Comparison of ENCODE assay signal across 1 cellular context in the genomic region with DNA sequence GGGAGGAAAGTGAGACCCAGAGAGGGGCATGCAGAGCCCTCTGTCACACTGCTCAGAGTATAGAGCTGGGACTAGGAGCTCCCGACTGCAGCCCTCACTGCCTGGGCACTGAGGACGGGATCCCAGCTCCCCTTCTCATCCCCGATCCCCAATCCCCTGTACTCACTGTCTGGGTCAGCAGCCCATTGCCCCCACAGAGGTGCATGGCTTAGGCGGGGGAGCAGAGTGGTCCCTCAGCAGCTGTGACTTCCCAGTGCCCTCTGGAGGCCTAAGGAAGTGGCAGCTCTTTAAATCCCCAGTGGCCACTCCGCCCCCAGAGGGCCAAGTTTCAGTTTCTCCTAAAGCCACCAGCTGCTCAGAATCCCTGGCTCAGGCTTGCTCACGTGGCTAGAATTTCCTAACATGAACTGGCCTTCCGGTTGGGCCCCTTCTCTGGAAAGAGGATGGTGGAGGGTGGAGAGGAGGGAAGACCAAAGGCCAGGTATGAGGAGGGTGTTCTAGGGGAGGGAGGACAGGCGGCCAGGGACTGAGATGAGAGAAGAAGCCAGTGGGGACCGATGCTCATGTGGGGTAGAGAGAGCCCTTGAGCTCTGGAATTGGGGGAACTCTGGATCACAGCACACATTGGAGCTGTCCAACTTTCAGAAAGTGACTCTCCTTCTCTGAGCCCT.
TF ChIP-seq lines count a peak whose summit lies in the region.

BATF2 (minus strand) TSS at position 262 of the 671 bp plus-strand sequence; CDS start at position 205, 57 bp downstream.

TF ChIP-seq in HepG2, 621 proteins besides CTCF, POLR2A, EP300 and RAD21 (continued from another document and continues in another):
- no peak for TF ChIP-seq ZBTB14 (CRISPR knock-in tag; IDR thresholded peaks at IDR 0.05)
- no peak for TF ChIP-seq ZNF12 (CRISPR knock-in tag; IDR thresholded peaks at IDR 0.05)
- no peak; the same call in 1 of the 2 replicates for TF ChIP-seq RXRA (CRISPR knock-in tag; IDR thresholded peaks at IDR 0.05)
- TF ChIP-seq ZSCAN22 (CRISPR knock-in tag; IDR thresholded peaks at IDR 0.05), result no peak
- TF ChIP-seq HDAC1 (CRISPR knock-in tag; IDR thresholded peaks at IDR 0.05), result peak; percentile 90
- no peak for TF ChIP-seq ZNF546 (CRISPR knock-in tag; conservative IDR thresholded peaks at IDR 0.05)
- peak; percentile 74 for TF ChIP-seq ZNF18 (CRISPR knock-in tag; IDR thresholded peaks at IDR 0.05; ENCODE audit: insufficient replicate concordance)
- TF ChIP-seq SP5 (CRISPR knock-in tag; IDR thresholded peaks at IDR 0.05; ENCODE audit: borderline replicate concordance, low read depth), result peak; percentile 66; the same call in 1 of the 2 replicates
- TF ChIP-seq SNAPC2 (CRISPR knock-in tag; IDR thresholded peaks at IDR 0.05), result 0 out of 2 replicates have a peak, but pooled peaks have one; percentile 22
- no peak for TF ChIP-seq CERS6 (CRISPR knock-in tag; IDR thresholded peaks at IDR 0.05)
- TF ChIP-seq BRD4 (CRISPR knock-in tag; IDR thresholded peaks at IDR 0.05), result no peak
- TF ChIP-seq ZNF670 (CRISPR knock-in tag; IDR thresholded peaks at IDR 0.05; ENCODE audit: borderline replicate concordance), result no peak
- TF ChIP-seq PRDM4 (CRISPR knock-in tag; IDR thresholded peaks at IDR 0.05; ENCODE audit: borderline replicate concordance), result no peak
- TF ChIP-seq ZNF503 (CRISPR knock-in tag; IDR thresholded peaks at IDR 0.05), result no peak
- no peak for TF ChIP-seq ZNF329 (CRISPR knock-in tag; IDR thresholded peaks at IDR 0.05; ENCODE audit: low read depth)
- 0 out of 2 replicates have a peak, but pooled peaks have one; percentile 38 for TF ChIP-seq ZNF205 (CRISPR knock-in tag; IDR thresholded peaks at IDR 0.05)
- no peak for TF ChIP-seq RFX1 (IDR thresholded peaks at IDR 0.05)
- TF ChIP-seq ZSCAN12 (CRISPR knock-in tag; IDR thresholded peaks at IDR 0.05), result no peak
- no peak for TF ChIP-seq ZBTB44 (CRISPR knock-in tag; IDR thresholded peaks at IDR 0.05)
- no peak for TF ChIP-seq ZFP82 (CRISPR knock-in tag; IDR thresholded peaks at IDR 0.05; ENCODE audit: borderline replicate concordance)
- no peak for TF ChIP-seq CHD4 (IDR thresholded peaks at IDR 0.05; ENCODE audit: borderline replicate concordance, low read length)
- no peak for TF ChIP-seq ZNF563 (CRISPR knock-in tag; IDR thresholded peaks at IDR 0.05)
- no peak for TF ChIP-seq NKX3-1 (CRISPR knock-in tag; IDR thresholded peaks at IDR 0.05)
- TF ChIP-seq HIVEP1 (CRISPR knock-in tag; IDR thresholded peaks at IDR 0.05), result peak; percentile 88
- TF ChIP-seq, protein P1, sequence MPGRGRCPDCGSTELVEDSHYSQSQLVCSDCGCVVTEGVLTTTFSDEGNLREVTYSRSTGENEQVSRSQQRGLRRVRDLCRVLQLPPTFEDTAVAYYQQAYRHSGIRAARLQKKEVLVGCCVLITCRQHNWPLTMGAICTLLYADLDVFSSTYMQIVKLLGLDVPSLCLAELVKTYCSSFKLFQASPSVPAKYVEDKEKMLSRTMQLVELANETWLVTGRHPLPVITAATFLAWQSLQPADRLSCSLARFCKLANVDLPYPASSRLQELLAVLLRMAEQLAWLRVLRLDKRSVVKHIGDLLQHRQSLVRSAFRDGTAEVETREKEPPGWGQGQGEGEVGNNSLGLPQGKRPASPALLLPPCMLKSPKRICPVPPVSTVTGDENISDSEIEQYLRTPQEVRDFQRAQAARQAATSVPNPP (CRISPR knock-in tag; IDR thresholded peaks at IDR 0.05), result peak; percentile 74; the same call in 1 of the 2 replicates
- peak; percentile 84; the same call in 1 of the 2 replicates for TF ChIP-seq ZNF788 (CRISPR knock-in tag; IDR thresholded peaks at IDR 0.05; ENCODE audit: borderline replicate concordance)
- TF ChIP-seq REXO4 (CRISPR knock-in tag; IDR thresholded peaks at IDR 0.05; ENCODE audit: borderline replicate concordance), result no peak
- 0 out of 2 replicates have a peak, but pooled peaks have one; percentile 13 for TF ChIP-seq HMG20B (CRISPR knock-in tag; conservative IDR thresholded peaks at IDR 0.05)
- TF ChIP-seq ZFP62 (CRISPR knock-in tag; IDR thresholded peaks at IDR 0.05), result no peak
- TF ChIP-seq NFRKB (IDR thresholded peaks at IDR 0.05), result no peak
- TF ChIP-seq KMT2B (CRISPR knock-in tag; IDR thresholded peaks at IDR 0.05), result no peak
- TF ChIP-seq ZC3H13 (CRISPR knock-in tag; IDR thresholded peaks at IDR 0.05), result no peak
- no peak for TF ChIP-seq PAF1 (CRISPR knock-in tag; IDR thresholded peaks at IDR 0.05)
- no peak for TF ChIP-seq WIZ (CRISPR knock-in tag; IDR thresholded peaks at IDR 0.05)
- TF ChIP-seq SETDB1 (CRISPR knock-in tag; IDR thresholded peaks at IDR 0.05; ENCODE audit: borderline replicate concordance), result no peak
- TF ChIP-seq ZNF879 (CRISPR knock-in tag; IDR thresholded peaks at IDR 0.05), result no peak
- TF ChIP-seq ZNF841 (CRISPR knock-in tag; IDR thresholded peaks at IDR 0.05; ENCODE audit: borderline replicate concordance), result no peak
- TF ChIP-seq EED (CRISPR knock-in tag; IDR thresholded peaks at IDR 0.05), result no peak
- TF ChIP-seq ZNF207 (IDR thresholded peaks at IDR 0.05; ENCODE audit: borderline replicate concordance), result no peak
- TF ChIP-seq ATM (IDR thresholded peaks at IDR 0.05; ENCODE audit: borderline replicate concordance), result no peak
- no peak for TF ChIP-seq U2AF1 (optimal IDR thresholded peaks at IDR 0.05; ENCODE audit: low read depth, low read length)
- no peak for TF ChIP-seq ZNF281 (CRISPR knock-in tag; IDR thresholded peaks at IDR 0.05; ENCODE audit: borderline replicate concordance)
